ENCODE assay signal across 9 cellular contexts in genomic region chr11:20599424-20600346, GRCh38. TPM values are rescaled to one million over a fixed set of nuclear protein-coding genes. Genes with fewer than 3 reads are reported as not detected.
DNase-seq lines count a peak whose midpoint lies in the region; ATAC-seq and TF ChIP-seq lines count a peak whose summit lies in the region.
"Had no signal": no experiment of that assay in that cellular context is flagged by ENCODE, and none has a peak within 500 bp of the region (broad histone marks: within the 10 kb centered on the region; RNA-seq: fewer than 3 reads in every experiment).

TSS of gene SLC6A5 (plus strand) at chr11:20599608. CDS start at chr11:20599673, 65 bp downstream.

- ATAC-seq in GM18907 (IDR thresholded peaks at IDR 0.05; ENCODE audit: unreplicated experiment) = no peak

- no peak within 1 kb of the TSS for H3K27ac ChIP-seq in liver (ENCODE audit: low read depth in 1 of 2, low read length in 2 of 2)
- no peak within 1 kb of the TSS for H3K27ac ChIP-seq in tibial artery
- H3K27ac ChIP-seq: psoas muscle had no signal

- peak in 1 of 2 donors; percentile 11 for TF ChIP-seq RAD21 in liver (IDR thresholded peaks at IDR 0.05)

- 11% methylated on average over 27 of the region's 27 CpGs for WGBS in liver

- TF ChIP-seq CTCF in liver (IDR thresholded peaks at IDR 0.05; ENCODE audit: low read depth, low read length, missing input control) = no peak
- TF ChIP-seq CTCF in tibial artery (IDR thresholded peaks at IDR 0.05) = no peak

- intact Hi-C loops in tibial artery (cut with DNase I; ENCODE audit: low total_unique reads) = no loop called here

- H3K9ac ChIP-seq in adipocyte (ENCODE audit: low read length) (no peak within 1 kb of the TSS), liver (ENCODE audit: low read depth in 1 of 2, low read length in 2 of 2) (no peak within 1 kb of the TSS)

- H3K36me3 ChIP-seq in adipocyte (ENCODE audit: control insufficient read depth, insufficient read depth, low read length, severe bottlenecking) (no peaks in the 10 kb centered on the region), liver (ENCODE audit: control insufficient read depth in 4 of 4, insufficient read depth in 3 of 4, low read depth in 1 of 4, low read length in 3 of 4) (no peaks in the 10 kb centered on the region), tibial artery (no peaks in the 10 kb centered on the region)

- DNase-seq in DMS53 treated with DMSO at 0.1 percent for 48 hours (lab: John Stamatoyannopoulos, UW; ENCODE audit: unreplicated experiment) = peak; percentile 24
- DNase-seq in HuH-7 (ENCODE audit: low spot score) = peak; percentile 79
- peak; percentile 52 for DNase-seq in adipocyte (ENCODE audit: low read depth)
- no peak for DNase-seq in NCI-H526 treated with DMSO at 0.1 percent for 48 hours (lab: John Stamatoyannopoulos, UW)
- no peak for DNase-seq in activated gamma-delta T cell (lab: John Stamatoyannopoulos, UW)
- DNase-seq in tibial artery = no peak

- H3K27me3 ChIP-seq in adipocyte (replicated peaks; ENCODE audit: control insufficient read depth, insufficient read depth, low read length) (peaks cover 97% of the 10 kb centered on the region), liver (ENCODE audit: control insufficient read depth in 4 of 4, insufficient read depth in 4 of 4, low read length in 3 of 4) (peaks cover 5 to 30% (median 13%) of the 10 kb centered on the region in 4 donors), tibial artery (peaks cover 0 to 97% of the 10 kb centered on the region in 2 donors)

- H3K4me1 ChIP-seq in adipocyte (ENCODE audit: control insufficient read depth, insufficient read depth, low read length) = no peaks in the 10 kb centered on the region
- peaks cover 0 to 29% (median 4%) of the 10 kb centered on the region in 4 donors for H3K4me1 ChIP-seq in liver (ENCODE audit: control insufficient read depth in 4 of 4, insufficient read depth in 4 of 4, low read length in 3 of 4)
- peaks cover 0 to 16% (median 9%) of the 10 kb centered on the region in 4 donors for H3K4me1 ChIP-seq in tibial artery
- H3K4me1 ChIP-seq: psoas muscle had no signal

- H3K9me3 ChIP-seq in adipocyte (ENCODE audit: control insufficient read depth, low read length) (peaks cover 5% of the 10 kb centered on the region), liver (ENCODE audit: control insufficient read depth in 4 of 4, low read length in 3 of 4) (no peaks in the 10 kb centered on the region), tibial artery (no peaks in the 10 kb centered on the region)
- H3K9me3 ChIP-seq: psoas muscle had no signal

- H3K4me3 ChIP-seq in adipocyte (ENCODE audit: low read length) (no peak within 1 kb of the TSS), liver (ENCODE audit: low read depth in 1 of 3, low read length in 3 of 3) (no peak within 1 kb of the TSS), tibial artery (no peak within 1 kb of the TSS)
- H3K4me3 ChIP-seq: psoas muscle had no signal

TF ChIP-seq in liver, 16 proteins besides CTCF, POLR2A, EP300 and RAD21:
- TF ChIP-seq REST (IDR thresholded peaks at IDR 0.05) (peak; percentile 99), EGR1 (IDR thresholded peaks at IDR 0.05; ENCODE audit: low read depth in 2 of 2) (no peak), HNF4A (conservative IDR thresholded peaks at IDR 0.05) (no peak)

RNA-seq across cellular contexts. Expression of gene SLC6A5, which starts in this region (rescaled TPM):
- total RNA-seq in liver = not detected
- not detected for polyA plus RNA-seq in liver
- total RNA-seq: psoas muscle had no signal
- polyA plus RNA-seq: psoas muscle had no signal

Comparison
In these comparisons a context has a peak if more than half of its experiments do, and no peak if none do; other contexts are left out.
1. DNase-seq: peak in DMS53 treated with DMSO at 0.1 percent for 48 hours (single experiment), HuH-7 (single experiment) and adipocyte (single experiment); none in NCI-H526 treated with DMSO at 0.1 percent for 48 hours (single experiment), activated gamma-delta T cell (single experiment) and tibial artery (0 of 2).